2 cellular contexts compared by ENCODE assay signal in the genomic region with DNA sequence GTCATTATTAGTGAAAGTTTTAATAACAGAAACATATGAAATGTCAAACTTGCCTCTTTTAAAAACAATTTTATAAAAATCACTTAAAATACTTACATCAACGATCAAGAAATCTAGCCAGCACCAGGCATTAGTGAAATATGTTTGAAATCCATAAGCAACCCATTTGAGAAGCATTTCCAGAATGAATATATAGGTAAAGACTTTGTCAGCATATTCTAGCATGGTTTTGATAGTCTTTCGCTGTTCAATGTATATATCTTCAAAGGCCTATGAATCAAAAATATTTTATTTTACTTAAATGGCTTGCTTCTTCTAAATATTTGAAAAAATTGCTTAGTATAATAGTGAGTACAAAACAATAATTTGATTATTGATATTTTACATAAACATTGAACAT.
TF ChIP-seq lines count a peak whose summit lies in the region.

No MANE protein-coding gene starts in this region.

TF ChIP-seq in SK-N-SH, 30 proteins besides CTCF, POLR2A, EP300 and RAD21 (continued from another document):
- TF ChIP-seq, protein P1, sequence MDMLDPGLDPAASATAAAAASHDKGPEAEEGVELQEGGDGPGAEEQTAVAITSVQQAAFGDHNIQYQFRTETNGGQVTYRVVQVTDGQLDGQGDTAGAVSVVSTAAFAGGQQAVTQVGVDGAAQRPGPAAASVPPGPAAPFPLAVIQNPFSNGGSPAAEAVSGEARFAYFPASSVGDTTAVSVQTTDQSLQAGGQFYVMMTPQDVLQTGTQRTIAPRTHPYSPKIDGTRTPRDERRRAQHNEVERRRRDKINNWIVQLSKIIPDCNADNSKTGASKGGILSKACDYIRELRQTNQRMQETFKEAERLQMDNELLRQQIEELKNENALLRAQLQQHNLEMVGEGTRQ (IDR thresholded peaks at IDR 0.05; ENCODE audit: borderline replicate concordance, low read depth, low read length), result no peak
- TF ChIP-seq YY1 (IDR thresholded peaks at IDR 0.05; ENCODE audit: low read depth) (no peak), JUND (IDR thresholded peaks at IDR 0.05) (no peak), TEAD4 (IDR thresholded peaks at IDR 0.05; ENCODE audit: borderline replicate concordance, insufficient read depth) (no peak)

TF ChIP-seq in SK-N-SH treated with all-trans-retinoic acid at 6 μM for 48 hours, 23 proteins besides CTCF, POLR2A, EP300 and RAD21:
- TF ChIP-seq, protein P2, sequence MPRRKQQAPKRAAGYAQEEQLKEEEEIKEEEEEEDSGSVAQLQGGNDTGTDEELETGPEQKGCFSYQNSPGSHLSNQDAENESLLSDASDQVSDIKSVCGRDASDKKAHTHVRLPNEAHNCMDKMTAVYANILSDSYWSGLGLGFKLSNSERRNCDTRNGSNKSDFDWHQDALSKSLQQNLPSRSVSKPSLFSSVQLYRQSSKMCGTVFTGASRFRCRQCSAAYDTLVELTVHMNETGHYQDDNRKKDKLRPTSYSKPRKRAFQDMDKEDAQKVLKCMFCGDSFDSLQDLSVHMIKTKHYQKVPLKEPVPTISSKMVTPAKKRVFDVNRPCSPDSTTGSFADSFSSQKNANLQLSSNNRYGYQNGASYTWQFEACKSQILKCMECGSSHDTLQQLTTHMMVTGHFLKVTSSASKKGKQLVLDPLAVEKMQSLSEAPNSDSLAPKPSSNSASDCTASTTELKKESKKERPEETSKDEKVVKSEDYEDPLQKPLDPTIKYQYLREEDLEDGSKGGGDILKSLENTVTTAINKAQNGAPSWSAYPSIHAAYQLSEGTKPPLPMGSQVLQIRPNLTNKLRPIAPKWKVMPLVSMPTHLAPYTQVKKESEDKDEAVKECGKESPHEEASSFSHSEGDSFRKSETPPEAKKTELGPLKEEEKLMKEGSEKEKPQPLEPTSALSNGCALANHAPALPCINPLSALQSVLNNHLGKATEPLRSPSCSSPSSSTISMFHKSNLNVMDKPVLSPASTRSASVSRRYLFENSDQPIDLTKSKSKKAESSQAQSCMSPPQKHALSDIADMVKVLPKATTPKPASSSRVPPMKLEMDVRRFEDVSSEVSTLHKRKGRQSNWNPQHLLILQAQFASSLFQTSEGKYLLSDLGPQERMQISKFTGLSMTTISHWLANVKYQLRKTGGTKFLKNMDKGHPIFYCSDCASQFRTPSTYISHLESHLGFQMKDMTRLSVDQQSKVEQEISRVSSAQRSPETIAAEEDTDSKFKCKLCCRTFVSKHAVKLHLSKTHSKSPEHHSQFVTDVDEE (CRISPR knock-in tag; IDR thresholded peaks at IDR 0.05), result no peak
- TF ChIP-seq ESRRG (CRISPR knock-in tag; IDR thresholded peaks at IDR 0.05) (no peak), RARB (CRISPR knock-in tag; IDR thresholded peaks at IDR 0.05) (no peak), PPARA (CRISPR knock-in tag; IDR thresholded peaks at IDR 0.05; ENCODE audit: borderline replicate concordance) (no peak), ZFP3 (CRISPR knock-in tag; IDR thresholded peaks at IDR 0.05) (no peak), ZC3H10 (CRISPR knock-in tag; IDR thresholded peaks at IDR 0.05) (no peak), TOX (CRISPR knock-in tag; IDR thresholded peaks at IDR 0.05; ENCODE audit: borderline replicate concordance) (no peak), ARNTL (CRISPR knock-in tag; IDR thresholded peaks at IDR 0.05; ENCODE audit: borderline replicate concordance, low read depth) (no peak)
TF ChIP-seq in SK-N-SH treated with all-trans-retinoic acid at 6 μM for 48 hours: peak in this region for 0.
